Comparison of ENCODE assay signal across 2 cellular contexts in the genomic region with DNA sequence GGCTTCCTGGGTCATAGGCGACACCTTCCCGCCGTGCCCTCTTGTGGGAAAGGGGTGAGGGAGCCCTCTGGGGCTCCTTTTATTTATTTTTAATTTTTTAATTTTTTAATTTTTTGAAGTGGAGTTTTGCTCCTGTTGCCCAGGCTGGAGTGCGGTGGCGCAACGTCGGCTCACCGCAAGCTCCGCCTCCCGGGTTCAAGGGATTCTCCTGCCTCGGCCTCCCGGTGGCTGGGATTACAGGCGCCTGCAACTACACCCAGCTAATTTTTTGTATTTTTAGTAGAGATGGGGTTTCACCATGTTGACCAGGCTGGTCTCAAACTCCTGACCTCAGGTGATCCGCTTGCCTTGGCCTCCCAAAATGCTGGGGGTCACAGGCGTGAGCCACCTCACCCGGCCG. TPM values are rescaled to one million over a fixed set of nuclear protein-coding genes. Genes with fewer than 3 reads are reported as not detected.
"Had no signal": no experiment of that assay in that cellular context is flagged by ENCODE, and none has a peak within 500 bp of the region (broad histone marks: within the 10 kb centered on the region; RNA-seq: fewer than 3 reads in every experiment).

No MANE protein-coding gene starts in this region.

RNA-seq across cellular contexts. Expression of a gene that starts 49.9 kb away (rescaled TPM):
- total RNA-seq: naive thymus-derived CD8-positive, alpha-beta T cell had no signal
- polyA plus RNA-seq: naive thymus-derived CD4-positive, alpha-beta T cell; naive thymus-derived CD8-positive, alpha-beta T cell had no signal
